Comparison of ENCODE assay signal across 8 cellular contexts in genomic region chr6:118580585-118581419, GRCh38. TPM values are rescaled to one million over a fixed set of nuclear protein-coding genes. Genes with fewer than 3 reads are reported as not detected.
A peak's percentile ranks its signal among the peaks of the same experiment; 100 is the strongest.
DNase-seq lines count a peak whose midpoint lies in the region; ATAC-seq lines count a peak whose summit lies in the region.

No MANE protein-coding gene starts in this region.

- H3K4me3 Mint-ChIP-seq in activated T-cell treated with anti-CD3 and anti-CD28 coated beads, Interleukin-2, amount 50 U/mL, for 4 hours, result no peak overlapping the region

- no peaks in the 10 kb centered on the region for H3K27me3 Mint-ChIP-seq in activated T-cell treated with anti-CD3 and anti-CD28 coated beads, Interleukin-2, amount 50 U/mL, for 4 hours (ENCODE audit: low read depth)

- H3K9me3 Mint-ChIP-seq in activated T-cell treated with anti-CD3 and anti-CD28 coated beads, Interleukin-2, amount 50 U/mL, for 4 hours, result peaks cover 36% of the 10 kb centered on the region

- peaks cover 8% of the 10 kb centered on the region for H3K4me1 Mint-ChIP-seq in activated T-cell treated with anti-CD3 and anti-CD28 coated beads, Interleukin-2, amount 50 U/mL, for 4 hours (ENCODE audit: low read depth)

- ATAC-seq in activated T-cell treated with anti-CD3 and anti-CD28 coated beads, Interleukin-2, amount 50 U/mL, for 4 hours, result peak; percentile 43 to 65
- ATAC-seq in HG03457 (IDR thresholded peaks at IDR 0.05; ENCODE audit: unreplicated experiment) (no peak), HG02763 (IDR thresholded peaks at IDR 0.05; ENCODE audit: unreplicated experiment) (no peak)

- peaks cover 56% of the 10 kb centered on the region for H3K36me3 Mint-ChIP-seq in activated T-cell treated with anti-CD3 and anti-CD28 coated beads, Interleukin-2, amount 50 U/mL, for 4 hours (ENCODE audit: insufficient read depth)

- peak; percentile 51 for DNase-seq in Daoy (ENCODE audit: low read depth)
- DNase-seq in HCEC 1CT, result peak; percentile 71
- peak; percentile 64 for DNase-seq in NCI-H2171 (lab: John Stamatoyannopoulos, UW)
- DNase-seq in activated T-cell treated with anti-CD3 and anti-CD28 coated beads, Interleukin-2, amount 50 U/mL, for 4 hours, result no peak
- DNase-seq in germinal center (ENCODE audit: low spot score), result peak; percentile 46
- peak; percentile 63 for DNase-seq in non-pigmented ciliary epithelial cell (ENCODE audit: low read depth)

RNA-seq across cellular contexts. Expression of gene PLN, which starts 32.7 kb away (rescaled TPM):
- not detected in 2 replicates for total RNA-seq in Daoy (2014; rRNA removed; shearing (Covaris generic))
- under 1 TPM in 1 of 3 donors, not detected in 2; 0.16 TPM for total RNA-seq in activated T-cell treated with anti-CD3 and anti-CD28 coated beads, Interleukin-2, amount 50 U/mL, for 4 hours

Comparison
In these comparisons a context has a peak if more than half of its experiments do, and no peak if none do; other contexts are left out.
1. ATAC-seq: peak in activated T-cell treated with anti-CD3 and anti-CD28 coated beads, Interleukin-2, amount 50 U/mL, for 4 hours (2 of 2); none in HG03457 (single experiment) and HG02763 (single experiment).